Comparison of ENCODE assay signal across 9 cellular contexts in the genomic region with DNA sequence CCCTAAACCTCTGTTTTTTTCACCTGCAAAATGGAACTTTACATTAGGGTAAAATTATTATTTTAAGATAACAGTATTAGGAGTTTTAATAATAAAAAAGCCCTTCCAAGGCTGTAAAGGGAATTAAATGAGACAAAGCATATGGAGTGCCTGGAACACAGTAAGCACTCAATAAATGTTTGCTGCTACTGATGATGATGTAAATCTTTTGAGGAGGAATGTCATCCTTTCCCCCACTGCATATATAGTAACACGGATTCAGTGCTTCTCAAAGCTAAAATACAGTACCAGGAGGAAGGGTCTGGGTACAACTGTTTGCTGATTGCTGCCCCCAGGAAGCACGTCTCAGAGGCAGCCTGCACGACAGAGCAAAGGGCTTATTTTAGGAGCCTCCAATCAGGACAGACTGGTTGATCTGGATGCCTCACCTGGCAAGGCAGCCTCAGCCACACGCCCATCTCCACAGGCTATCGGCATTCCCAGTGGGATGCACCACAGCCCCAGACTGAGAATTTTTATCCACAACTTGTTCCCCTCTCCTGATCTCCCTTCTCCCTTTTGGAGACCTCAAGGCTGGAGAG.
DNase-seq lines count a peak whose midpoint lies in the region; ATAC-seq and TF ChIP-seq lines count a peak whose summit lies in the region.
"Had no signal": no experiment of that assay in that cellular context is flagged by ENCODE, and none has a peak within 500 bp of the region (broad histone marks: within the 10 kb centered on the region; RNA-seq: fewer than 3 reads in every experiment).

No MANE protein-coding gene starts in this region.

- H3F3A ChIP-seq in SK-N-SH (replicated peaks; ENCODE audit: insufficient read depth) = peaks cover 32% of the 10 kb centered on the region

- H3K9me2 ChIP-seq in SK-N-SH = no peaks in the 10 kb centered on the region

- intact Hi-C loops in uterus (cut with DNase I; ENCODE audit: low total_unique reads) = no loop called here

- H3K4me1 ChIP-seq in SK-N-SH (ENCODE audit: control insufficient read depth in 1 of 2, insufficient read depth in 2 of 2, low read depth in 1 of 2, low read length in 1 of 2) (peaks cover 10 to 62% of the 10 kb centered on the region in 2 experiments), mucosa of rectum (ENCODE audit: control insufficient read depth in 2 of 2, insufficient read depth in 2 of 2, low read length in 2 of 2) (peaks cover 25 to 38% of the 10 kb centered on the region in 2 donors), uterus (peaks cover 0 to 24% of the 10 kb centered on the region in 2 donors)

- 77% methylated on average over 5 of the region's 5 CpGs for WGBS in SK-N-SH (ENCODE audit: low lambda C conversion rate)

- DNase-seq in SK-N-SH = no peak
- no peak for DNase-seq in coronary artery (ENCODE audit: low spot score)
- DNase-seq in uterus = no peak
- no peak for DNase-seq in endothelial cell (ENCODE audit: low spot score)
- no peak for DNase-seq in medulla oblongata (ENCODE audit: extremely low spot score)
- DNase-seq: stimulated activated CD4-positive, alpha-beta T cell treated with anti-CD3 and anti-CD28 coated beads, Interleukin-2, amount 100 ng/mL, for 48 hours had no signal

- TF ChIP-seq CTCF in SK-N-SH (IDR thresholded peaks at IDR 0.05) = no peak
- TF ChIP-seq CTCF in coronary artery (IDR thresholded peaks at IDR 0.05) = no peak
- no peak for TF ChIP-seq CTCF in uterus (IDR thresholded peaks at IDR 0.05)
- TF ChIP-seq CTCF in endothelial cell (IDR thresholded peaks at IDR 0.05; ENCODE audit: unreplicated experiment) = no peak

- H3K36me3 ChIP-seq in SK-N-SH (replicated peaks in 1 of 2; ENCODE audit: control insufficient read depth in 1 of 2, insufficient read depth in 2 of 2, low read length in 1 of 2) (peaks cover 2 to 5% of the 10 kb centered on the region in 2 experiments), mucosa of rectum (ENCODE audit: control insufficient read depth in 2 of 2, insufficient read depth in 2 of 2, low read length in 2 of 2) (no peaks in the 10 kb centered on the region), uterus (no peaks in the 10 kb centered on the region)

- no peaks in the 10 kb centered on the region for H3K36me3 Mint-ChIP-seq in endothelial cell (ENCODE audit: low read depth, unreplicated experiment)

- H3K9ac ChIP-seq in SK-N-SH (peak overlapping the region; percentile 17; the same call in 1 of the 2 replicates), mucosa of rectum (ENCODE audit: low read depth in 1 of 2, low read length in 2 of 2) (peak overlapping the region; percentile 17 to 27)

- TF ChIP-seq POLR2A in uterus (IDR thresholded peaks at IDR 0.05) = no peak

- H3K9me3 ChIP-seq in SK-N-SH = no peaks in the 10 kb centered on the region
- H3K9me3 ChIP-seq in mucosa of rectum (ENCODE audit: control insufficient read depth in 2 of 2, low read length in 2 of 2) = no peaks in the 10 kb centered on the region
- H3K9me3 ChIP-seq in uterus = no peaks in the 10 kb centered on the region

- H3K4me3 ChIP-seq in SK-N-SH (ENCODE audit: low read depth in 2 of 2, low read length in 1 of 2) = no peak overlapping the region
- H3K4me3 ChIP-seq in coronary artery = peak overlapping the region; percentile 44
- peak overlapping the region in 1 of 2 donors; percentile 56 for H3K4me3 ChIP-seq in mucosa of rectum (ENCODE audit: low read length in 2 of 2)
- H3K4me3 ChIP-seq in uterus = no peak overlapping the region

- no peak for TF ChIP-seq RAD21 in SK-N-SH (IDR thresholded peaks at IDR 0.05; ENCODE audit: low read length)

- CTCF ChIA-PET in SK-N-SH (lab: Yijun Ruan, JAX) = interaction anchor here (0.9 to 13.2 kb wide), 3 partner anchors 11 to 212 kb away, joined by 3 to 284 read pairs (median 6); no protein-coding TSS in a partner anchor

- no peak overlapping the region for H3K4me3 Mint-ChIP-seq in endothelial cell (ENCODE audit: unreplicated experiment)

- no peaks in the 10 kb centered on the region for H3K27me3 ChIP-seq in SK-N-SH (ENCODE audit: insufficient read depth)
- H3K27me3 ChIP-seq in mucosa of rectum (ENCODE audit: control insufficient read depth in 2 of 2, insufficient read depth in 2 of 2, low read length in 2 of 2) = no peaks in the 10 kb centered on the region
- no peaks in the 10 kb centered on the region for H3K27me3 ChIP-seq in uterus

- no peaks in the 10 kb centered on the region for H4K20me1 ChIP-seq in SK-N-SH (ENCODE audit: insufficient read depth)

- TF ChIP-seq EP300 in SK-N-SH (IDR thresholded peaks at IDR 0.05; ENCODE audit: borderline replicate concordance in 1 of 2, low read depth in 1 of 2, low read length in 1 of 2) = no peak

- H3K27ac ChIP-seq in SK-N-SH (ENCODE audit: low read depth in 2 of 2, low read length in 1 of 2) = peak overlapping the region; percentile 74 to 75
- H3K27ac ChIP-seq in coronary artery = peak overlapping the region; percentile 93 to 95
- peak overlapping the region; percentile 64 to 85 for H3K27ac ChIP-seq in mucosa of rectum (ENCODE audit: low read depth in 2 of 2, low read length in 2 of 2)
- H3K27ac ChIP-seq in uterus = peak overlapping the region; percentile 86 to 88

- H3K27me3 Mint-ChIP-seq in endothelial cell (ENCODE audit: unreplicated experiment) = peaks cover 5% of the 10 kb centered on the region

- no peak for ATAC-seq in SK-N-SH treated with all-trans-retinoic acid at 6 μM for 48 hours
- no peak for ATAC-seq in HG02973 (IDR thresholded peaks at IDR 0.05; ENCODE audit: unreplicated experiment)

- peak overlapping the region; percentile 56 for H3K4me2 ChIP-seq in SK-N-SH

- no peak overlapping the region for H3K27ac Mint-ChIP-seq in endothelial cell (ENCODE audit: unreplicated experiment)

- POLR2A ChIA-PET in SK-N-SH (lab: Yijun Ruan, JAX) = no interaction called here

- H2AFZ ChIP-seq in SK-N-SH (ENCODE audit: low read depth) = no peak overlapping the region

- peaks cover 30% of the 10 kb centered on the region for H3K4me1 Mint-ChIP-seq in endothelial cell (ENCODE audit: unreplicated experiment)

- H3K9me3 Mint-ChIP-seq in endothelial cell (ENCODE audit: unreplicated experiment) = no peaks in the 10 kb centered on the region

- peaks cover 92% of the 10 kb centered on the region for H3K79me2 ChIP-seq in SK-N-SH (ENCODE audit: insufficient read depth)

TF ChIP-seq in SK-N-SH, 30 proteins besides CTCF, POLR2A, EP300 and RAD21 (continues in another document):
- no peak for TF ChIP-seq FOXJ3 (CRISPR knock-in tag; IDR thresholded peaks at IDR 0.05)
- no peak for TF ChIP-seq POLR2AphosphoS5 (IDR thresholded peaks at IDR 0.05; ENCODE audit: low read depth, low read length)
- no peak for TF ChIP-seq TAF1 (IDR thresholded peaks at IDR 0.05; ENCODE audit: borderline replicate concordance, low read depth, low read length)
- no peak for TF ChIP-seq EZH2phosphoT487 (IDR thresholded peaks at IDR 0.05; ENCODE audit: borderline replicate concordance, low read depth)
- TF ChIP-seq, protein P1, sequence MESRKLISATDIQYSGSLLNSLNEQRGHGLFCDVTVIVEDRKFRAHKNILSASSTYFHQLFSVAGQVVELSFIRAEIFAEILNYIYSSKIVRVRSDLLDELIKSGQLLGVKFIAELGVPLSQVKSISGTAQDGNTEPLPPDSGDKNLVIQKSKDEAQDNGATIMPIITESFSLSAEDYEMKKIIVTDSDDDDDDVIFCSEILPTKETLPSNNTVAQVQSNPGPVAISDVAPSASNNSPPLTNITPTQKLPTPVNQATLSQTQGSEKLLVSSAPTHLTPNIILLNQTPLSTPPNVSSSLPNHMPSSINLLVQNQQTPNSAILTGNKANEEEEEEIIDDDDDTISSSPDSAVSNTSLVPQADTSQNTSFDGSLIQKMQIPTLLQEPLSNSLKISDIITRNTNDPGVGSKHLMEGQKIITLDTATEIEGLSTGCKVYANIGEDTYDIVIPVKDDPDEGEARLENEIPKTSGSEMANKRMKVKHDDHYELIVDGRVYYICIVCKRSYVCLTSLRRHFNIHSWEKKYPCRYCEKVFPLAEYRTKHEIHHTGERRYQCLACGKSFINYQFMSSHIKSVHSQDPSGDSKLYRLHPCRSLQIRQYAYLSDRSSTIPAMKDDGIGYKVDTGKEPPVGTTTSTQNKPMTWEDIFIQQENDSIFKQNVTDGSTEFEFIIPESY (IDR thresholded peaks at IDR 0.05; ENCODE audit: borderline replicate concordance, low read depth) = no peak

TF ChIP-seq in SK-N-SH treated with all-trans-retinoic acid at 6 μM for 48 hours, 23 proteins besides CTCF, POLR2A, EP300 and RAD21 (continues in another document):
- TF ChIP-seq TOX (CRISPR knock-in tag; IDR thresholded peaks at IDR 0.05; ENCODE audit: borderline replicate concordance) = no peak
- no peak for TF ChIP-seq GLIS3 (CRISPR knock-in tag; IDR thresholded peaks at IDR 0.05)
- no peak for TF ChIP-seq PPARA (CRISPR knock-in tag; IDR thresholded peaks at IDR 0.05; ENCODE audit: borderline replicate concordance)
- TF ChIP-seq SNAI2 (CRISPR knock-in tag; IDR thresholded peaks at IDR 0.05) = no peak
- TF ChIP-seq, protein P2, sequence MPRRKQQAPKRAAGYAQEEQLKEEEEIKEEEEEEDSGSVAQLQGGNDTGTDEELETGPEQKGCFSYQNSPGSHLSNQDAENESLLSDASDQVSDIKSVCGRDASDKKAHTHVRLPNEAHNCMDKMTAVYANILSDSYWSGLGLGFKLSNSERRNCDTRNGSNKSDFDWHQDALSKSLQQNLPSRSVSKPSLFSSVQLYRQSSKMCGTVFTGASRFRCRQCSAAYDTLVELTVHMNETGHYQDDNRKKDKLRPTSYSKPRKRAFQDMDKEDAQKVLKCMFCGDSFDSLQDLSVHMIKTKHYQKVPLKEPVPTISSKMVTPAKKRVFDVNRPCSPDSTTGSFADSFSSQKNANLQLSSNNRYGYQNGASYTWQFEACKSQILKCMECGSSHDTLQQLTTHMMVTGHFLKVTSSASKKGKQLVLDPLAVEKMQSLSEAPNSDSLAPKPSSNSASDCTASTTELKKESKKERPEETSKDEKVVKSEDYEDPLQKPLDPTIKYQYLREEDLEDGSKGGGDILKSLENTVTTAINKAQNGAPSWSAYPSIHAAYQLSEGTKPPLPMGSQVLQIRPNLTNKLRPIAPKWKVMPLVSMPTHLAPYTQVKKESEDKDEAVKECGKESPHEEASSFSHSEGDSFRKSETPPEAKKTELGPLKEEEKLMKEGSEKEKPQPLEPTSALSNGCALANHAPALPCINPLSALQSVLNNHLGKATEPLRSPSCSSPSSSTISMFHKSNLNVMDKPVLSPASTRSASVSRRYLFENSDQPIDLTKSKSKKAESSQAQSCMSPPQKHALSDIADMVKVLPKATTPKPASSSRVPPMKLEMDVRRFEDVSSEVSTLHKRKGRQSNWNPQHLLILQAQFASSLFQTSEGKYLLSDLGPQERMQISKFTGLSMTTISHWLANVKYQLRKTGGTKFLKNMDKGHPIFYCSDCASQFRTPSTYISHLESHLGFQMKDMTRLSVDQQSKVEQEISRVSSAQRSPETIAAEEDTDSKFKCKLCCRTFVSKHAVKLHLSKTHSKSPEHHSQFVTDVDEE (CRISPR knock-in tag; IDR thresholded peaks at IDR 0.05) = no peak
